Comparison of ENCODE assay signal across 8 cellular contexts in the genomic region with DNA sequence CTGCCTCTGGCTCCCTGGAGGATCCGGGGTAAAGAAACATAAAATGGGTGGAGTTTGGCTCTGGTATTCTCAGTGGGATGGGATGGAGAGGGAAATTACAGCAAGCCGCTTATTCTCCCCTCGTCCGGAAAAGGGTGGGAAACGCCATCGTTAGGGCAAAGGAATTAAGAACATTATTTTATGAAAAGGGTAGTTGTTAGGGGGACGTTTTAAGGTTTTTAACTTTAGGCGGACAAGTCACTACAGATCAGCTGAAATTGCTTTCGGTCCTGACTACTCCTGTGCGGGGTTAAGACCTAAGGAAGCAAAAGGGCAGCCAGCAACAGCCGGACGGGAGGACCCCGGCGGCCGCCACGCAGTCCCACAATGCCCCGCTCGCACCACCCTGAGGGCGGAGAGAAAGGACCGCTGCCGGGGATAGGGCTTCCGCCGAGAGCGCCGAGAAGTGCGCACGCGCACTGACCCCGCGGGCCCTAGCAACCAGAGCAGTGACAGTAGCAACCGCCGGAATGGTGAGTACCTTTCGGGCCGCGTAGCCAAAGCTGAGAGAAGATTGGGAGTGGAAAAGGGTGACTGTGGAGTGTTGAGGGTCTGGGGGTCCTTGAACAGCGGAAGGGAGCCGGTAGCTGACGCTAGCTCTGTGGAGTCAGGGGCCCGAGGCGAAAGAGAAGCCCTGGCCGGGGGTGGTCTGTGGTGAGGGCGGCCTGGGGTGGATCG. TPM values are rescaled to one million over a fixed set of nuclear protein-coding genes. Genes with fewer than 3 reads are reported as not detected.
DNase-seq lines count a peak whose midpoint lies in the region; ATAC-seq, FAIRE-seq and TF ChIP-seq lines count a peak whose summit lies in the region.

A gene with protein sequence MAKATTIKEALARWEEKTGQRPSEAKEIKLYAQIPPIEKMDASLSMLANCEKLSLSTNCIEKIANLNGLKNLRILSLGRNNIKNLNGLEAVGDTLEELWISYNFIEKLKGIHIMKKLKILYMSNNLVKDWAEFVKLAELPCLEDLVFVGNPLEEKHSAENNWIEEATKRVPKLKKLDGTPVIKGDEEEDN (plus strand): TSS at position 456 of the 717 bp plus-strand sequence. CDS start 54 bp downstream, at position 510.

- ATAC-seq in HG02973 (IDR thresholded peaks at IDR 0.05; ENCODE audit: unreplicated experiment) (peak; percentile 92), aorta (ENCODE audit: low FRiP score) (peak; percentile 100)

- peak within 1 kb of the TSS; percentile 43 for H3K9ac ChIP-seq in rectal smooth muscle tissue (ENCODE audit: low read length)

- DNase-seq in GM18507 (ENCODE audit: extremely low spot score, insufficient read length, low read depth) (peak; percentile 98), NCI-H1930 (lab: John Stamatoyannopoulos, UW) (peak; percentile 88 to 91), T-helper 22 cell (ENCODE audit: low read depth) (peak; percentile 78), astrocyte of the cerebellum (ENCODE audit: low read depth) (peak; percentile 63), hepatic stellate cell (ENCODE audit: low spot score) (peak; percentile 97), aorta (peak; percentile 96 to 98)

- H3K27me3 ChIP-seq in rectal smooth muscle tissue (ENCODE audit: control insufficient read depth, insufficient read depth, low read length) (no peaks in the 10 kb centered on the region), aorta (ENCODE audit: control insufficient read depth in 1 of 2, insufficient read depth in 2 of 2, low read length in 1 of 2) (no peaks in the 10 kb centered on the region)

- peak within 1 kb of the TSS; percentile 97 for H3K4me3 ChIP-seq in astrocyte of the cerebellum (ENCODE audit: low read depth, low read length)
- H3K4me3 ChIP-seq in rectal smooth muscle tissue (ENCODE audit: low read length) = peak within 1 kb of the TSS; percentile 80
- peak within 1 kb of the TSS; percentile 55 to 70 for H3K4me3 ChIP-seq in aorta (ENCODE audit: low read length in 2 of 2)

- in situ Hi-C loops in astrocyte of the cerebellum (cut with HindIII; ENCODE audit: low sequenced_read_pairs) = no loop called here

- no peak for TF ChIP-seq CTCF in astrocyte of the cerebellum (IDR thresholded peaks at IDR 0.05; ENCODE audit: low read depth, low read length, missing control alignments)

- no peaks in the 10 kb centered on the region for H3K9me3 ChIP-seq in aorta (ENCODE audit: control insufficient read depth, low read length)

- H3K27ac ChIP-seq in rectal smooth muscle tissue (ENCODE audit: low read depth, low read length) (peak within 1 kb of the TSS; percentile 87), aorta (ENCODE audit: low read depth in 1 of 2, low read length in 2 of 2) (peak within 1 kb of the TSS; percentile 7 to 39)

- 0% methylated on average over 43 of the region's 43 CpGs for WGBS in aorta, 2 donors

- intact Hi-C loops in aorta (cut with DNase I) = loop anchor here (5.0 to 10.0 kb wide), 3 partner anchors 68 to 300 kb away; a partner anchor contains a TSS

- H3K4me1 ChIP-seq in rectal smooth muscle tissue (ENCODE audit: control insufficient read depth, insufficient read depth, low read length) = no peaks in the 10 kb centered on the region
- H3K4me1 ChIP-seq in aorta (ENCODE audit: control insufficient read depth in 1 of 2, insufficient read depth in 2 of 2, low read length in 2 of 2) = no peaks in the 10 kb centered on the region

- peak; percentile 97 for FAIRE-seq in GM18507 (lab: Jason Lieb, UNC)

- H3K36me3 ChIP-seq in rectal smooth muscle tissue (ENCODE audit: control insufficient read depth, insufficient read depth, low read length) = no peaks in the 10 kb centered on the region
- no peaks in the 10 kb centered on the region for H3K36me3 ChIP-seq in aorta (ENCODE audit: control insufficient read depth in 1 of 2, insufficient read depth in 2 of 2, low read length in 1 of 2)

RNA-seq across cellular contexts. Expression of the gene that starts here (rescaled TPM):
- total RNA-seq in aorta = 10 to 100 TPM; 13.0 to 17.2 TPM
- polyA plus RNA-seq in aorta = 10 to 100 TPM in 1 of 2 donors, 1 to 10 TPM in 1; 5.7 to 11.8 TPM

Comparison
In these comparisons a context has a peak if more than half of its experiments do, and no peak if none do; other contexts are left out.
1. Peak in every context shown above with its lines: DNase-seq, ATAC-seq, H3K4me3 ChIP-seq and H3K27ac ChIP-seq.